ENCODE assay signal across 14 cellular contexts in genomic region chr4:145784036-145784435, GRCh38.
"Had no signal": no experiment of that assay in that cellular context is flagged by ENCODE, and none has a peak within 500 bp of the region (broad histone marks: within the 10 kb centered on the region; RNA-seq: fewer than 3 reads in every experiment).

No MANE protein-coding gene starts in this region.

- H3K4me3 Mint-ChIP-seq: activated B cell treated with CpG ODN at 0.5 μM for 24 hours; brain; central memory CD8-positive, alpha-beta T cell; nephron; T-helper 17 cell had no signal

- ATAC-seq: gastrocnemius medialis, heart right ventricle, T-helper 17 cell had no signal

- H3K27ac Mint-ChIP-seq: activated B cell treated with CpG ODN at 0.5 μM for 24 hours, brain, nephron, T-helper 17 cell had no signal

- H3K9me3 Mint-ChIP-seq: central memory CD8-positive, alpha-beta T cell had no signal

- H3K4me1 Mint-ChIP-seq: activated B cell treated with CpG ODN at 0.5 μM for 24 hours, T-helper 17 cell had no signal

- DNase-seq: activated B cell treated with CpG ODN at 0.5 μM for 24 hours; activated effector memory CD4-positive, alpha-beta T cell treated with Interleukin-2 at 50 U/mL for 16 hours; amygdala; effector memory CD4-positive, alpha-beta T cell; gastrocnemius medialis; heart right ventricle; Peyer's patch; SHP77 treated with DMSO at 0.1 percent for 48 hours; stimulated activated CD4-positive, alpha-beta T cell treated with anti-CD3 and anti-CD28 coated beads, Interleukin-12 subunit alpha, Interleukin-12 subunit beta, amount 100 ng/mL, for 4 hours; T-helper 17 cell; upper lobe of left lung had no signal

- H3K27me3 Mint-ChIP-seq: activated B cell treated with CpG ODN at 0.5 μM for 24 hours; brain; central memory CD8-positive, alpha-beta T cell; T-helper 17 cell had no signal
